Comparison of ENCODE assay signal across 11 cellular contexts in genomic region chr14:33914676-33915516, GRCh38. TPM values are rescaled to one million over a fixed set of nuclear protein-coding genes. Genes with fewer than 3 reads are reported as not detected.
A peak's percentile ranks its signal among the peaks of the same experiment; 100 is the strongest.
DNase-seq lines count a peak whose midpoint lies in the region; ATAC-seq and TF ChIP-seq lines count a peak whose summit lies in the region.
"Had no signal": no experiment of that assay in that cellular context is flagged by ENCODE, and none has a peak within 500 bp of the region (broad histone marks: within the 10 kb centered on the region; RNA-seq: fewer than 3 reads in every experiment).

No MANE protein-coding gene starts in this region.

- H3K36me3 ChIP-seq in Panc1 (ENCODE audit: control insufficient read depth, insufficient read depth, low read length), result no peaks in the 10 kb centered on the region
- H3K36me3 ChIP-seq: esophagus squamous epithelium had no signal

- TF ChIP-seq CTCF in Panc1 (IDR thresholded peaks at IDR 0.05), result no peak
- TF ChIP-seq CTCF in epithelial cell of esophagus (IDR thresholded peaks at IDR 0.05; ENCODE audit: insufficient read depth, low read depth, low read length, missing control alignments), result no peak

- H3K27me3 ChIP-seq in Panc1 (ENCODE audit: control insufficient read depth, insufficient read depth, low read length), result no peaks in the 10 kb centered on the region
- H3K27me3 ChIP-seq: esophagus squamous epithelium had no signal

- H3K4me3 ChIP-seq in Panc1 (ENCODE audit: low read depth in 2 of 2, low read length in 2 of 2), result no peak overlapping the region
- no peak overlapping the region for H3K4me3 ChIP-seq in epithelial cell of esophagus (ENCODE audit: low read length)
- H3K4me3 ChIP-seq: esophagus squamous epithelium had no signal

- H3K9me3 ChIP-seq in Panc1 (ENCODE audit: control insufficient read depth, insufficient read depth, low read depth, low read length), result no peaks in the 10 kb centered on the region
- H3K9me3 ChIP-seq: esophagus squamous epithelium had no signal

- in situ Hi-C loops in Panc1 (cut with HindIII; ENCODE audit: low pct_unique_long_range_greater_than_20kb, low sequenced_read_pairs), result no loop called here

- peak; percentile 29 for DNase-seq in GM04503 (ENCODE audit: low read depth)
- no peak for DNase-seq in Panc1 (ENCODE audit: low read depth, low spot score)
- peak; percentile 81 for DNase-seq in epithelial cell of esophagus (ENCODE audit: low read depth)
- peak; percentile 59 for DNase-seq in non-pigmented ciliary epithelial cell (ENCODE audit: low read depth)
- no peak for DNase-seq in NCI-H510A (lab: John Stamatoyannopoulos, UW)
- no peak for DNase-seq in NK-92 treated with Interleukin-12 subunit alpha and Interleukin-12 subunit beta, amount 100 ng/mL, for 24 hours (lab: John Stamatoyannopoulos, UW)
- DNase-seq: activated CD4-positive, alpha-beta T cell treated with anti-CD3 and anti-CD28 coated beads for 1 hour; esophagus squamous epithelium; MV-4-11 had no signal

- intact Hi-C loops in Panc1 (cut with micrococcal nuclease; ENCODE audit: unreplicated experiment), result no loop called here

- CTCF ChIA-PET in Panc1 (lab: Charles Lee), result interaction anchor here (0.6 kb wide), 1 partner anchor 179 kb away, joined by 3 read pairs; no protein-coding TSS in a partner anchor

- no peaks in the 10 kb centered on the region for H3K4me1 ChIP-seq in Panc1 (ENCODE audit: control insufficient read depth, insufficient read depth, low read length)

- no peak overlapping the region for H3K27ac ChIP-seq in Panc1 (ENCODE audit: low read length)
- H3K27ac ChIP-seq: esophagus squamous epithelium had no signal

- POLR2A ChIA-PET in Panc1 (lab: Charles Lee), result no interaction called here

- BruUV-seq in Panc1 (replicated peaks; lab: Mats Ljungman, UMichigan), result no TSS peak

- ATAC-seq in Panc1 (peak; percentile 42; the same call in 1 of the 2 replicates), HG03457 (IDR thresholded peaks at IDR 0.05; ENCODE audit: unreplicated experiment) (no peak), GM18861 (IDR thresholded peaks at IDR 0.05; ENCODE audit: unreplicated experiment) (no peak)

RNA-seq across cellular contexts. Expression of gene EGLN3, which starts 36.0 kb away (rescaled TPM):
- total RNA-seq in Panc1 (2021; ENCODE audit: unreplicated experiment), result 3.6 TPM
- polyA plus RNA-seq in Panc1 (2012; ENCODE audit: insufficient read length), result 3.9 TPM

Comparison
In these comparisons a context has a peak if more than half of its experiments do, and no peak if none do; other contexts are left out.
1. DNase-seq: peak in GM04503 (single experiment), epithelial cell of esophagus (single experiment) and non-pigmented ciliary epithelial cell (single experiment); none in Panc1 (single experiment), NCI-H510A (single experiment) and NK-92 treated with Interleukin-12 subunit alpha and Interleukin-12 subunit beta, amount 100 ng/mL, for 24 hours (single experiment).